Comparison of ENCODE assay signal across 2 cellular contexts in genomic region chr1:160884579-160884978, GRCh38.
TF ChIP-seq lines count a peak whose summit lies in the region.

No MANE protein-coding gene starts in this region.

TF ChIP-seq in SK-N-SH, 30 proteins besides CTCF, POLR2A, EP300 and RAD21:
- no peak for TF ChIP-seq ZBTB33 (IDR thresholded peaks at IDR 0.05; ENCODE audit: borderline replicate concordance, low read depth)
- TF ChIP-seq SMC3 (IDR thresholded peaks at IDR 0.05; ENCODE audit: low read depth, low read length), result peak; percentile 29; the same call in 1 of the 2 replicates

TF ChIP-seq in HepG2, 621 proteins besides CTCF, POLR2A, EP300 and RAD21:
- TF ChIP-seq ZNF138 (CRISPR knock-in tag; IDR thresholded peaks at IDR 0.05; ENCODE audit: low read depth), result no peak
- no peak for TF ChIP-seq TARDBP (CRISPR knock-in tag; IDR thresholded peaks at IDR 0.05)
- no peak for TF ChIP-seq GABPA (IDR thresholded peaks at IDR 0.05; ENCODE audit: low read depth, low read length)
- TF ChIP-seq GABPA (CRISPR knock-in tag; IDR thresholded peaks at IDR 0.05; ENCODE audit: low read depth), result 0 out of 2 replicates have a peak, but pooled peaks have one; percentile 24
- peak; percentile 69; the same call in 1 of the 2 replicates for TF ChIP-seq ZNF768 (CRISPR knock-in tag; IDR thresholded peaks at IDR 0.05)
- peak; percentile 37; the same call in 1 of the 2 replicates for TF ChIP-seq SMC3 (IDR thresholded peaks at IDR 0.05; ENCODE audit: low read length)
- TF ChIP-seq STAG1 (CRISPR knock-in tag; IDR thresholded peaks at IDR 0.05), result peak; percentile 49
- TF ChIP-seq TEAD3 (CRISPR knock-in tag; optimal IDR thresholded peaks at IDR 0.05; ENCODE audit: borderline replicate concordance), result peak; percentile 43
- peak; percentile 64 for TF ChIP-seq FOSL2 (CRISPR knock-in tag; IDR thresholded peaks at IDR 0.05)
TF ChIP-seq in HepG2: peak in this region for 6.
